In genomic region chr6:42981866-42982265, GRCh38 we compare ENCODE assay signal across 21 cellular contexts. TPM values are rescaled to one million over a fixed set of nuclear protein-coding genes. Genes with fewer than 3 reads are reported as not detected.
A peak's percentile ranks its signal among the peaks of the same experiment; 100 is the strongest.
DNase-seq lines count a peak whose midpoint lies in the region; ATAC-seq lines count a peak whose summit lies in the region.
"Had no signal": no experiment of that assay in that cellular context is flagged by ENCODE, and none has a peak within 500 bp of the region (broad histone marks: within the 10 kb centered on the region; RNA-seq: fewer than 3 reads in every experiment).

No MANE protein-coding gene starts in this region.

- CTCF ChIA-PET in activated CD4-positive, alpha-beta memory T cell treated with anti-CD3 and anti-CD28 coated beads for 36 hours (lab: Charles Lee): no interaction called here
- CTCF ChIA-PET in activated CD4-positive, alpha-beta memory T cell treated with anti-CD3 and anti-CD28 coated beads, Interleukin-2, amount 10 ng/mL, durations not matched to agents 7 days and 5 days (lab: Charles Lee): no interaction called here

- intact Hi-C loops in activated CD4-positive, alpha-beta memory T cell treated with anti-CD3 and anti-CD28 coated beads for 36 hours (cut with micrococcal nuclease): no loop called here

- DNase-seq in activated CD4-positive, alpha-beta memory T cell treated with anti-CD3 and anti-CD28 coated beads for 36 hours: no peak
- no peak for DNase-seq in activated CD4-positive, alpha-beta memory T cell treated with anti-CD3 and anti-CD28 coated beads, Interleukin-2, amount 10 ng/mL, durations not matched to agents 7 days and 5 days
- DNase-seq in EL: peak; percentile 24
- no peak for DNase-seq in memory B cell (ENCODE audit: low spot score in 2 of 2)
- no peak for DNase-seq in putamen (ENCODE audit: low spot score)
- DNase-seq in LoVo (ENCODE audit: low spot score): no peak
- DNase-seq: ACHN; gastrocnemius medialis; left colon; mucosa of descending colon; MV-4-11; NCI-H1930; ovary; RPMI8226; stimulated activated naive CD8-positive, alpha-beta T cell treated with anti-CD3 and anti-CD28 coated beads, Interleukin-15, Interleukin-2, amounts not matched to agents 100 U/mL and 50 U/mL, for 24 hours; upper lobe of left lung had no signal

- H3K4me3 Mint-ChIP-seq in activated CD4-positive, alpha-beta memory T cell treated with anti-CD3 and anti-CD28 coated beads for 36 hours: no peak overlapping the region
- no peak overlapping the region for H3K4me3 Mint-ChIP-seq in activated CD4-positive, alpha-beta memory T cell treated with anti-CD3 and anti-CD28 coated beads, Interleukin-2, amount 10 ng/mL, durations not matched to agents 7 days and 5 days
- H3K4me3 Mint-ChIP-seq in activated T-helper 17 cell treated with anti-CD3 and anti-CD28 coated beads, Interleukin-2, amount 50 U/mL, for 72 hours: peak overlapping the region; percentile 0
- H3K4me3 Mint-ChIP-seq in memory B cell: no peak overlapping the region
- H3K4me3 Mint-ChIP-seq: dendritic cell treated with granulocyte-macrophage colony-stimulating factor and Interleukin-4, amounts not matched to agents 40 ng/mL and 50 ng/mL, for 4 days had no signal

- no peak for ATAC-seq in activated T-helper 17 cell treated with anti-CD3 and anti-CD28 coated beads, Interleukin-2, amount 50 U/mL, for 72 hours (replicated peaks)
- ATAC-seq in memory B cell (ENCODE audit: low read depth): no peak
- no peak for ATAC-seq in HG03565 (IDR thresholded peaks at IDR 0.05; ENCODE audit: unreplicated experiment)
- ATAC-seq: gastrocnemius medialis; left colon; mucosa of descending colon; sciatic nerve; stimulated activated naive CD8-positive, alpha-beta T cell treated with anti-CD3 and anti-CD28 coated beads, Interleukin-15, Interleukin-2, amounts not matched to agents 100 U/mL and 50 U/mL, for 24 hours had no signal

- peaks cover 53% of the 10 kb centered on the region for H3K4me1 Mint-ChIP-seq in activated CD4-positive, alpha-beta memory T cell treated with anti-CD3 and anti-CD28 coated beads for 36 hours (ENCODE audit: low read depth)
- peaks cover 55% of the 10 kb centered on the region for H3K4me1 Mint-ChIP-seq in activated CD4-positive, alpha-beta memory T cell treated with anti-CD3 and anti-CD28 coated beads, Interleukin-2, amount 10 ng/mL, durations not matched to agents 7 days and 5 days
- H3K4me1 Mint-ChIP-seq in activated T-helper 17 cell treated with anti-CD3 and anti-CD28 coated beads, Interleukin-2, amount 50 U/mL, for 72 hours: peaks cover 36% of the 10 kb centered on the region
- H3K4me1 Mint-ChIP-seq in memory B cell: peaks cover 39% of the 10 kb centered on the region

- no peaks in the 10 kb centered on the region for H3K27me3 Mint-ChIP-seq in activated CD4-positive, alpha-beta memory T cell treated with anti-CD3 and anti-CD28 coated beads for 36 hours
- H3K27me3 Mint-ChIP-seq in activated CD4-positive, alpha-beta memory T cell treated with anti-CD3 and anti-CD28 coated beads, Interleukin-2, amount 10 ng/mL, durations not matched to agents 7 days and 5 days: no peaks in the 10 kb centered on the region
- H3K27me3 Mint-ChIP-seq in activated T-helper 17 cell treated with anti-CD3 and anti-CD28 coated beads, Interleukin-2, amount 50 U/mL, for 72 hours: no peaks in the 10 kb centered on the region
- no peaks in the 10 kb centered on the region for H3K27me3 Mint-ChIP-seq in memory B cell
- H3K27me3 Mint-ChIP-seq: dendritic cell treated with granulocyte-macrophage colony-stimulating factor and Interleukin-4, amounts not matched to agents 40 ng/mL and 50 ng/mL, for 4 days had no signal

- no peaks in the 10 kb centered on the region for H3K9me3 Mint-ChIP-seq in activated CD4-positive, alpha-beta memory T cell treated with anti-CD3 and anti-CD28 coated beads for 36 hours
- no peaks in the 10 kb centered on the region for H3K9me3 Mint-ChIP-seq in activated CD4-positive, alpha-beta memory T cell treated with anti-CD3 and anti-CD28 coated beads, Interleukin-2, amount 10 ng/mL, durations not matched to agents 7 days and 5 days
- H3K9me3 Mint-ChIP-seq in activated T-helper 17 cell treated with anti-CD3 and anti-CD28 coated beads, Interleukin-2, amount 50 U/mL, for 72 hours: no peaks in the 10 kb centered on the region
- no peaks in the 10 kb centered on the region for H3K9me3 Mint-ChIP-seq in memory B cell
- H3K9me3 Mint-ChIP-seq: dendritic cell treated with granulocyte-macrophage colony-stimulating factor and Interleukin-4, amounts not matched to agents 40 ng/mL and 50 ng/mL, for 4 days had no signal

- peak overlapping the region; percentile 6 for H3K27ac Mint-ChIP-seq in activated CD4-positive, alpha-beta memory T cell treated with anti-CD3 and anti-CD28 coated beads for 36 hours
- no peak overlapping the region for H3K27ac Mint-ChIP-seq in activated CD4-positive, alpha-beta memory T cell treated with anti-CD3 and anti-CD28 coated beads, Interleukin-2, amount 10 ng/mL, durations not matched to agents 7 days and 5 days
- peak overlapping the region; percentile 21 for H3K27ac Mint-ChIP-seq in activated T-helper 17 cell treated with anti-CD3 and anti-CD28 coated beads, Interleukin-2, amount 50 U/mL, for 72 hours
- peak overlapping the region; percentile 54 for H3K27ac Mint-ChIP-seq in memory B cell
- H3K27ac Mint-ChIP-seq: dendritic cell treated with granulocyte-macrophage colony-stimulating factor and Interleukin-4, amounts not matched to agents 40 ng/mL and 50 ng/mL, for 4 days had no signal

- peaks cover 4% of the 10 kb centered on the region for H3K36me3 Mint-ChIP-seq in activated CD4-positive, alpha-beta memory T cell treated with anti-CD3 and anti-CD28 coated beads for 36 hours
- H3K36me3 Mint-ChIP-seq in activated CD4-positive, alpha-beta memory T cell treated with anti-CD3 and anti-CD28 coated beads, Interleukin-2, amount 10 ng/mL, durations not matched to agents 7 days and 5 days (ENCODE audit: low read depth): peaks cover 17% of the 10 kb centered on the region
- H3K36me3 Mint-ChIP-seq in activated T-helper 17 cell treated with anti-CD3 and anti-CD28 coated beads, Interleukin-2, amount 50 U/mL, for 72 hours (ENCODE audit: low read depth): peaks cover 23% of the 10 kb centered on the region
- H3K36me3 Mint-ChIP-seq in memory B cell: peaks cover 1% of the 10 kb centered on the region

- POLR2A ChIA-PET in activated CD4-positive, alpha-beta memory T cell treated with anti-CD3 and anti-CD28 coated beads for 36 hours (lab: Charles Lee): no interaction called here
- POLR2A ChIA-PET in activated CD4-positive, alpha-beta memory T cell treated with anti-CD3 and anti-CD28 coated beads, Interleukin-2, amount 10 ng/mL, durations not matched to agents 7 days and 5 days (lab: Charles Lee): no interaction called here

RNA-seq across cellular contexts. Expression of gene PPP2R5D, which starts 2.5 kb away (rescaled TPM):
- 10 to 100 TPM; 59.1 to 60.2 TPM for total RNA-seq in activated CD4-positive, alpha-beta memory T cell treated with anti-CD3 and anti-CD28 coated beads for 36 hours
- total RNA-seq in activated CD4-positive, alpha-beta memory T cell treated with anti-CD3 and anti-CD28 coated beads, Interleukin-2, amount 10 ng/mL, durations not matched to agents 7 days and 5 days: 10 to 100 TPM; 56.8 to 59.3 TPM
- 10 to 100 TPM; 55.8 to 62.5 TPM for total RNA-seq in activated T-helper 17 cell treated with anti-CD3 and anti-CD28 coated beads, Interleukin-2, amount 50 U/mL, for 72 hours

RNA-seq across cellular contexts. Expression of gene PEX6, which starts 2.9 kb away (rescaled TPM):
- 10 to 100 TPM; 25.6 to 26.4 TPM for total RNA-seq in activated CD4-positive, alpha-beta memory T cell treated with anti-CD3 and anti-CD28 coated beads for 36 hours
- total RNA-seq in activated CD4-positive, alpha-beta memory T cell treated with anti-CD3 and anti-CD28 coated beads, Interleukin-2, amount 10 ng/mL, durations not matched to agents 7 days and 5 days: 10 to 100 TPM; 27.4 to 29.1 TPM
- 10 to 100 TPM in 1 of 2 donors, 1 to 10 TPM in 1; 9.6 to 16.4 TPM for total RNA-seq in activated T-helper 17 cell treated with anti-CD3 and anti-CD28 coated beads, Interleukin-2, amount 50 U/mL, for 72 hours

RNA-seq across cellular contexts. Expression of gene GNMT, which starts 21.3 kb away (rescaled TPM):
- not detected for total RNA-seq in activated CD4-positive, alpha-beta memory T cell treated with anti-CD3 and anti-CD28 coated beads for 36 hours
- under 1 TPM; 0.38 to 0.60 TPM for total RNA-seq in activated CD4-positive, alpha-beta memory T cell treated with anti-CD3 and anti-CD28 coated beads, Interleukin-2, amount 10 ng/mL, durations not matched to agents 7 days and 5 days
- under 1 TPM; 0.24 to 0.30 TPM for total RNA-seq in activated T-helper 17 cell treated with anti-CD3 and anti-CD28 coated beads, Interleukin-2, amount 50 U/mL, for 72 hours
- total RNA-seq: epithelial cell of proximal tubule had no signal

RNA-seq across cellular contexts. Expression of gene MEA1, which starts 31.9 kb away (rescaled TPM):
- total RNA-seq in activated CD4-positive, alpha-beta memory T cell treated with anti-CD3 and anti-CD28 coated beads for 36 hours: 10 to 100 TPM; 90.2 to 94.4 TPM
- total RNA-seq in activated CD4-positive, alpha-beta memory T cell treated with anti-CD3 and anti-CD28 coated beads, Interleukin-2, amount 10 ng/mL, durations not matched to agents 7 days and 5 days: 10 to 100 TPM; 56.6 to 60.6 TPM
- 10 to 100 TPM; 75.7 to 93.8 TPM for total RNA-seq in activated T-helper 17 cell treated with anti-CD3 and anti-CD28 coated beads, Interleukin-2, amount 50 U/mL, for 72 hours

RNA-seq across cellular contexts. Expression of gene KLHDC3, which starts 32.2 kb away (rescaled TPM):
- 10 to 100 TPM; 48.1 to 52.3 TPM for total RNA-seq in activated CD4-positive, alpha-beta memory T cell treated with anti-CD3 and anti-CD28 coated beads for 36 hours
- total RNA-seq in activated CD4-positive, alpha-beta memory T cell treated with anti-CD3 and anti-CD28 coated beads, Interleukin-2, amount 10 ng/mL, durations not matched to agents 7 days and 5 days: 10 to 100 TPM; 64.6 to 68.7 TPM
- total RNA-seq in activated T-helper 17 cell treated with anti-CD3 and anti-CD28 coated beads, Interleukin-2, amount 50 U/mL, for 72 hours: 10 to 100 TPM; 64.0 to 65.6 TPM
